In the genomic region with DNA sequence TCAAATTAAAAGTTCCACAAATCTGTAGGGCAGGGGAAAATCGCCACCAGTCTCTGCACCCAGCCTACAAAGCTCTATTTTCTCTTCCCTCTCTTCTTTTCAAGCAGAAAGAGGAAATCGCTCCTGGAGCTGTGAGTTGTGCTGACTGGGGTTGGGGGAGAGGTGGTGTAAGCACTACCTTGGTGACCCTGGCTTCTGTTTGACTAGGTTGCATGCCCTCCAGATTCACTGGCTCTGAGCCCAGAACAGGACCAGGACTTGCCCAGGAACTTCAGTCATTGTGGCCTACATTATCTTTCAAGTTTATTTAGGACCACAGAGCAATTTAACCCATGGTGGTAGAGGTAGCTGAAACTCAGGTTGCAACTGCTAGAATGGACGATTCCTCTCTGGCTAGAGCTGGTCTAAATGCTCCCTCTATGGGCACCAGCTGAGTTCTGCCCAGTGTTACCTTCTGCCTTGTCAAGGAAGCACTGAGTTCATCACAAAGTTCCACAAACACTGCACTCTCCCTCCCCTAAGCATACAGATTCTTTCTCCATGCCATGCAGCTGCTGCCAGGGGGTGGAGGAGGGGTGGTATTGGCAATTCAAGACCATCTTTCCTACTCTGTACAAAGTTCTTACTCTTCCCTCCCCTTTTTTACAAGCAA, we compare ENCODE assay signal across 20 cellular contexts.
"Had no signal": no experiment of that assay in that cellular context is flagged by ENCODE, and none has a peak within 500 bp of the region (broad histone marks: within the 10 kb centered on the region; RNA-seq: fewer than 3 reads in every experiment).

No MANE protein-coding gene starts in this region.

- H3K4me1 ChIP-seq: breast epithelium had no signal

- H3K27ac ChIP-seq: breast epithelium, SK-N-MC had no signal

- H3K27me3 Mint-ChIP-seq: activated CD8-positive, alpha-beta T cell treated with anti-CD3 and anti-CD28 coated beads for 36 hours; activated naive CD4-positive, alpha-beta T cell treated with anti-CD3 and anti-CD28 coated beads, Interleukin-2, amount 50 U/mL, for 24 hours; T-cell had no signal

- H3K36me3 Mint-ChIP-seq: activated naive CD4-positive, alpha-beta T cell treated with anti-CD3 and anti-CD28 coated beads, Interleukin-2, amount 50 U/mL, for 24 hours; T-cell had no signal

- H3K27me3 ChIP-seq: breast epithelium had no signal

- H3K4me3 Mint-ChIP-seq: activated CD8-positive, alpha-beta T cell treated with anti-CD3 and anti-CD28 coated beads for 36 hours; activated naive CD4-positive, alpha-beta T cell treated with anti-CD3 and anti-CD28 coated beads, Interleukin-2, amount 50 U/mL, for 24 hours; T-cell had no signal

- H3K27ac Mint-ChIP-seq: activated CD8-positive, alpha-beta T cell treated with anti-CD3 and anti-CD28 coated beads for 36 hours; activated naive CD4-positive, alpha-beta T cell treated with anti-CD3 and anti-CD28 coated beads, Interleukin-2, amount 50 U/mL, for 24 hours; T-cell had no signal

- H3K4me3 ChIP-seq: breast epithelium, K562, SK-N-MC had no signal

- H3K36me3 ChIP-seq: breast epithelium had no signal

- H3K4me1 Mint-ChIP-seq: activated naive CD4-positive, alpha-beta T cell treated with anti-CD3 and anti-CD28 coated beads, Interleukin-2, amount 50 U/mL, for 24 hours; T-cell had no signal

- DNase-seq: activated CD4-positive, alpha-beta T cell treated with anti-CD3 and anti-CD28 coated beads for 4 hours; activated CD8-positive, alpha-beta memory T cell treated with anti-CD3 and anti-CD28 coated beads, Interleukin-2, amount 50 U/mL, for 4 hours; activated CD8-positive, alpha-beta T cell treated with anti-CD3 and anti-CD28 coated beads for 36 hours; activated T-cell treated with anti-CD3 and anti-CD28 coated beads, Interleukin-2, amount 50 U/mL, for 1 hour; aorta; central memory CD4-positive, alpha-beta T cell; MV-4-11; NCI-H1105; NCI-H1436; NCI-H187; NCI-H2081; NCI-H510A treated with DMSO at 0.1 percent for 48 hours; RPMI8226; T-cell; T-helper 2 cell; T1000 had no signal
